In the genomic region with DNA sequence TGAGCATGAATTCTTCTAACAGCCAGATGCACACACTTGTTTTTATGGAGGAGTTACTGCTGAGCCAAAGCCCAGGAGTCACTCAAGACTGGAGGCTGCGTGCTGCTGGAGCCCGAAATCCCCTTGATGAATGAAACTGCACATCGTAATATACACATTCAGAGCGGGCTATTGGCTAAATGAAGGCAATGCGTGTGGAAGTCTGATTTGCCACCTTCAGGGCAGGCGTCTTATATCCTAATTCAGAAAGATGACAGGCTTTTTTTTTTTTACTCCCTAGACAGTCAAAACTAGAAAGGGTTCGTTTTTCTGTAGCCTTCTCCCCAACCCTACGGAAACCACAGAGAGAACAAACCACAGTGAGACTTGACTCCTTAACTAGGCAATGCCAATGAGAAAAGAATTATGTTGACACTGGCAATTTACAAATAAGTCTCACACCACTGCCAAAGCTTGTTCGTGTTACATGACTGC, we compare ENCODE assay signal across 8 cellular contexts.
A peak's percentile ranks its signal among the peaks of the same experiment; 100 is the strongest.
DNase-seq lines count a peak whose midpoint lies in the region; ATAC-seq and TF ChIP-seq lines count a peak whose summit lies in the region.

No MANE protein-coding gene starts in this region.

- peaks cover 70% of the 10 kb centered on the region for H3K36me3 Mint-ChIP-seq in activated T-helper 2 cell treated with anti-CD3 and anti-CD28 coated beads, Interferon-gamma antibody, Interleukin-2, Interleukin-4, amounts not matched to agents 10 μg/mL and 5 μg/mL and 100 μg/mL, durations not matched to agents 14 hours and 24 hours and 36 hours (ENCODE audit: low read depth)

- 72% methylated on average over 7 of the region's 9 CpGs for WGBS in mesenchymal stem cell
- 82 to 89% methylated on average over 9 of the region's 9 CpGs for WGBS in thyroid gland, 2 donors

- H3K18ac ChIP-seq in mesenchymal stem cell (ENCODE audit: low read depth in 1 of 2, low read length in 2 of 2), result peak overlapping the region; percentile 89 to 96

- H3K36me3 ChIP-seq in PC-3 (ENCODE audit: low read depth, low read length) (peaks cover 7% of the 10 kb centered on the region), mesenchymal stem cell (ENCODE audit: control insufficient read depth in 1 of 2, insufficient read depth in 2 of 2, low read depth in 1 of 2, low read length in 2 of 2) (peaks cover 5 to 72% of the 10 kb centered on the region in 2 experiments), thyroid gland (no peaks in the 10 kb centered on the region)

- peak overlapping the region; percentile 51 for H3K9ac ChIP-seq in PC-3 (ENCODE audit: low read length)
- H3K9ac ChIP-seq in mesenchymal stem cell (ENCODE audit: low read length), result peak overlapping the region; percentile 98

- TF ChIP-seq CTCF in PC-3 (conservative IDR thresholded peaks at IDR 0.05; ENCODE audit: low read depth, low read length), result no peak
- TF ChIP-seq CTCF in thyroid gland (IDR thresholded peaks at IDR 0.05), result no peak

- intact Hi-C loops in PC-3 (cut with micrococcal nuclease), result loop anchor here (2.0 kb wide), 1 partner anchor 48 kb away; no protein-coding TSS in a partner anchor
- intact Hi-C loops in activated T-helper 2 cell treated with anti-CD3 and anti-CD28 coated beads, Interferon-gamma antibody, Interleukin-2, Interleukin-4, amounts not matched to agents 10 μg/mL and 5 μg/mL and 100 μg/mL, durations not matched to agents 14 hours and 24 hours and 36 hours (cut with micrococcal nuclease), result loop anchor here (1.0 to 5.0 kb wide), 7 partner anchors 9 to 406 kb away; no protein-coding TSS in a partner anchor
- intact Hi-C loops in thyroid gland (cut with DNase I), result no loop called here

- DNase-seq in PC-3 (no peak), mesenchymal stem cell (peak; percentile 89), thyroid gland (no peak), HCEC 1CT (no peak), D341Med (ENCODE audit: low spot score) (no peak)
- peak; percentile 85 for DNase-seq in activated T-helper 2 cell treated with anti-CD3 and anti-CD28 coated beads, Interferon-gamma antibody, Interleukin-2, Interleukin-4, amounts not matched to agents 10 μg/mL and 5 μg/mL and 100 μg/mL, durations not matched to agents 14 hours and 24 hours and 36 hours (ENCODE audit: low spot score)

- H3K9me3 ChIP-seq in PC-3 (ENCODE audit: low read length) (no peaks in the 10 kb centered on the region), mesenchymal stem cell (ENCODE audit: control insufficient read depth, low read length) (no peaks in the 10 kb centered on the region), thyroid gland (no peaks in the 10 kb centered on the region)

- POLR2A ChIA-PET in PC-3 (lab: Charles Lee; ENCODE audit: unreplicated experiment), result interaction anchor here (0.6 to 1.1 kb wide), 2 partner anchors 17 to 381 kb away, joined by 3 to 5 read pairs; no protein-coding TSS in a partner anchor

- no TSS peak for BruUV-seq in PC-3 (replicated peaks; lab: Mats Ljungman, UMichigan)

- no peak overlapping the region for H2BK15ac ChIP-seq in mesenchymal stem cell (ENCODE audit: low read depth, poor library complexity, severe bottlenecking)

- peak overlapping the region; percentile 60 to 73 for H2BK12ac ChIP-seq in mesenchymal stem cell (ENCODE audit: low read length in 2 of 2)

- peak overlapping the region; percentile 87 for H2BK5ac ChIP-seq in mesenchymal stem cell (ENCODE audit: low read depth, low read length, poor library complexity, severe bottlenecking)

- no peaks in the 10 kb centered on the region for H4K20me1 ChIP-seq in PC-3 (ENCODE audit: low read length)

- no peaks in the 10 kb centered on the region for H3K27me3 Mint-ChIP-seq in activated T-helper 2 cell treated with anti-CD3 and anti-CD28 coated beads, Interferon-gamma antibody, Interleukin-2, Interleukin-4, amounts not matched to agents 10 μg/mL and 5 μg/mL and 100 μg/mL, durations not matched to agents 14 hours and 24 hours and 36 hours (ENCODE audit: low read depth)

- H3K4me1 ChIP-seq in PC-3 (ENCODE audit: insufficient read depth, low read length) (peaks cover 19% of the 10 kb centered on the region), mesenchymal stem cell (ENCODE audit: control insufficient read depth, insufficient read depth, low read depth, low read length) (peaks cover 10% of the 10 kb centered on the region), thyroid gland (peaks cover 23 to 45% of the 10 kb centered on the region in 2 donors)

- no peak overlapping the region for H3K14ac ChIP-seq in mesenchymal stem cell (ENCODE audit: low read length in 2 of 2)

- peak overlapping the region; percentile 95 for H2AK5ac ChIP-seq in mesenchymal stem cell (ENCODE audit: low read length, severe bottlenecking)

- peaks cover 11% of the 10 kb centered on the region for H3K79me1 ChIP-seq in mesenchymal stem cell (replicated peaks; ENCODE audit: low read length, poor library complexity, severe bottlenecking)

- H3K27me3 ChIP-seq in PC-3 (ENCODE audit: low read length), result no peaks in the 10 kb centered on the region
- no peaks in the 10 kb centered on the region for H3K27me3 ChIP-seq in mesenchymal stem cell (ENCODE audit: control insufficient read depth in 1 of 2, insufficient read depth in 1 of 2, low read length in 2 of 2)
- H3K27me3 ChIP-seq in thyroid gland, result no peaks in the 10 kb centered on the region

- H2AFZ ChIP-seq in PC-3 (ENCODE audit: low read length), result no peak overlapping the region
- no peak overlapping the region for H2AFZ ChIP-seq in mesenchymal stem cell (ENCODE audit: low read depth, low read length)

- CTCF ChIA-PET in PC-3 (lab: Charles Lee), result interaction anchor here (0.5 to 1.1 kb wide), 3 partner anchors 19 to 86 kb away, joined by 3 to 5 read pairs (median 3); no protein-coding TSS in a partner anchor

- H3K9me3 Mint-ChIP-seq in activated T-helper 2 cell treated with anti-CD3 and anti-CD28 coated beads, Interferon-gamma antibody, Interleukin-2, Interleukin-4, amounts not matched to agents 10 μg/mL and 5 μg/mL and 100 μg/mL, durations not matched to agents 14 hours and 24 hours and 36 hours, result no peaks in the 10 kb centered on the region

- peaks cover 5% of the 10 kb centered on the region for H3F3A ChIP-seq in PC-3 (ENCODE audit: low read length, unreplicated experiment)

- TF ChIP-seq POLR2A in thyroid gland (IDR thresholded peaks at IDR 0.05), result no peak

- H2BK120ac ChIP-seq in mesenchymal stem cell (ENCODE audit: low read depth, low read length), result peak overlapping the region; percentile 83

- H3K4me1 Mint-ChIP-seq in activated T-helper 2 cell treated with anti-CD3 and anti-CD28 coated beads, Interferon-gamma antibody, Interleukin-2, Interleukin-4, amounts not matched to agents 10 μg/mL and 5 μg/mL and 100 μg/mL, durations not matched to agents 14 hours and 24 hours and 36 hours (ENCODE audit: low read depth), result peaks cover 34% of the 10 kb centered on the region

- peak overlapping the region; percentile 90 for H4K91ac ChIP-seq in mesenchymal stem cell (ENCODE audit: low read length)

- peak overlapping the region; percentile 89 for H3K27ac ChIP-seq in PC-3 (ENCODE audit: low read length)
- H3K27ac ChIP-seq in mesenchymal stem cell (ENCODE audit: low read length, poor library complexity, severe bottlenecking), result peak overlapping the region; percentile 97
- H3K27ac ChIP-seq in thyroid gland, result peak overlapping the region in 2 of 3 donors; percentile 29 to 44

- H4K8ac ChIP-seq in mesenchymal stem cell (ENCODE audit: low read length), result peak overlapping the region; percentile 95

- peak overlapping the region; percentile 98 for H3K27ac Mint-ChIP-seq in activated T-helper 2 cell treated with anti-CD3 and anti-CD28 coated beads, Interferon-gamma antibody, Interleukin-2, Interleukin-4, amounts not matched to agents 10 μg/mL and 5 μg/mL and 100 μg/mL, durations not matched to agents 14 hours and 24 hours and 36 hours

- no peak overlapping the region for H3K23ac ChIP-seq in mesenchymal stem cell (ENCODE audit: low read length in 2 of 2)

- H3K9me2 ChIP-seq in PC-3 (replicated peaks; ENCODE audit: low read length), result no peaks in the 10 kb centered on the region

- H3K4me3 ChIP-seq in PC-3 (ENCODE audit: low read length), result peak overlapping the region; percentile 36; the same call in 1 of the 2 replicates
- H3K4me3 ChIP-seq in mesenchymal stem cell (ENCODE audit: insufficient read depth in 1 of 2, low read depth in 1 of 2, low read length in 2 of 2), result peak overlapping the region in 1 of 2 experiments; percentile 68
- H3K4me3 ChIP-seq in thyroid gland (replicated peaks in 1 of 3), result no peak overlapping the region

- peak overlapping the region; percentile 95 for H3K4me3 Mint-ChIP-seq in activated T-helper 2 cell treated with anti-CD3 and anti-CD28 coated beads, Interferon-gamma antibody, Interleukin-2, Interleukin-4, amounts not matched to agents 10 μg/mL and 5 μg/mL and 100 μg/mL, durations not matched to agents 14 hours and 24 hours and 36 hours (ENCODE audit: low read depth)

- H3K4ac ChIP-seq in mesenchymal stem cell (ENCODE audit: low read depth in 1 of 2, low read length in 2 of 2), result peak overlapping the region; percentile 85 to 92

- no peaks in the 10 kb centered on the region for H3K79me2 ChIP-seq in PC-3 (ENCODE audit: low read length)

- H3K4me2 ChIP-seq in PC-3 (ENCODE audit: low read length) (peak overlapping the region; percentile 75), mesenchymal stem cell (ENCODE audit: low read length, poor library complexity, severe bottlenecking) (peak overlapping the region; percentile 45)

- ATAC-seq in GM18858 (IDR thresholded peaks at IDR 0.05; ENCODE audit: unreplicated experiment), result peak; percentile 73
- peak; percentile 72 for ATAC-seq in HG02884 (IDR thresholded peaks at IDR 0.05; ENCODE audit: unreplicated experiment)
- peak; percentile 16 for ATAC-seq in PC-3

Comparison
In these comparisons a context has a peak if more than half of its experiments do, and no peak if none do; other contexts are left out.
1. ATAC-seq: peak in every context shown above with its lines; median percentile 73 in GM18858; 72 in HG02884; 16 in PC-3.
2. DNase-seq: peak in activated T-helper 2 cell treated with anti-CD3 and anti-CD28 coated beads, Interferon-gamma antibody, Interleukin-2, Interleukin-4, amounts not matched to agents 10 μg/mL and 5 μg/mL and 100 μg/mL, durations not matched to agents 14 hours and 24 hours and 36 hours (single experiment) and mesenchymal stem cell (single experiment); none in PC-3 (single experiment), thyroid gland (0 of 2), HCEC 1CT (single experiment) and D341Med (single experiment).
3. H3K27ac ChIP-seq: peak in every context shown above with its lines; median percentile 97 in mesenchymal stem cell; 89 in PC-3; 36 in thyroid gland.